8 cellular contexts compared by ENCODE assay signal in genomic region chr12:121579190-121579791, GRCh38. TPM values are rescaled to one million over a fixed set of nuclear protein-coding genes. Genes with fewer than 3 reads are reported as not detected.
DNase-seq lines count a peak whose midpoint lies in the region; ATAC-seq lines count a peak whose summit lies in the region.

No MANE protein-coding gene starts in this region.

- H3K4me3 Mint-ChIP-seq in CD4-positive, alpha-beta memory T cell: peak overlapping the region; percentile 95 to 99 (median 98)
- peak overlapping the region; percentile 96 for H3K4me3 Mint-ChIP-seq in natural killer cell treated with Interleukin-12 subunit alpha and Interleukin-12 subunit beta and Interleukin-15 and Interleukin-18, amount 100 ng/mL, for 72 hours

- no peaks in the 10 kb centered on the region for H3K27me3 ChIP-seq in CD4-positive, alpha-beta memory T cell (ENCODE audit: insufficient read depth, low read length)
- H3K27me3 ChIP-seq in esophagus (ENCODE audit: control insufficient read depth in 1 of 2, insufficient read depth in 2 of 2, low read length in 2 of 2): no peaks in the 10 kb centered on the region

- peak; percentile 28 to 57 (median 32) for DNase-seq in CD4-positive, alpha-beta memory T cell
- peak; percentile 26 for DNase-seq in KBM-7
- peak; percentile 56 for DNase-seq in activated T-cell treated with anti-CD3 and anti-CD28 coated beads, Interleukin-2, amount 50 U/mL, for 1 hour
- DNase-seq in natural killer cell treated with Interleukin-12 subunit alpha and Interleukin-12 subunit beta and Interleukin-15 and Interleukin-18, amount 100 ng/mL, for 72 hours (ENCODE audit: low spot score): peak; percentile 65

- no peaks in the 10 kb centered on the region for H3K27me3 Mint-ChIP-seq in CD4-positive, alpha-beta memory T cell
- no peaks in the 10 kb centered on the region for H3K27me3 Mint-ChIP-seq in natural killer cell treated with Interleukin-12 subunit alpha and Interleukin-12 subunit beta and Interleukin-15 and Interleukin-18, amount 100 ng/mL, for 72 hours

- H3K9me3 ChIP-seq in CD4-positive, alpha-beta memory T cell (ENCODE audit: control insufficient read depth in 1 of 2, low read length in 2 of 2): no peaks in the 10 kb centered on the region
- H3K9me3 ChIP-seq in esophagus (ENCODE audit: control insufficient read depth in 2 of 2, insufficient read depth in 1 of 2, low read depth in 1 of 2, low read length in 1 of 2): no peaks in the 10 kb centered on the region

- peak overlapping the region; percentile 71 for H3K27ac ChIP-seq in CD4-positive, alpha-beta memory T cell (ENCODE audit: low read depth, low read length)
- H3K27ac ChIP-seq in esophagus (ENCODE audit: low read depth in 2 of 2, low read length in 1 of 2): peak overlapping the region; percentile 48 to 71

- intact Hi-C loops in CD4-positive, alpha-beta memory T cell (cut with micrococcal nuclease): loop anchor here (5.0 kb wide), 1 partner anchor 213 kb away; the partner anchor contains the start of gene RHOF

- 0 to 1% methylated on average over 41 to 53 of the region's 53 CpGs for WGBS in esophagus, 2 donors

- in situ Hi-C loops in KBM-7 (cut with MboI; ENCODE audit: low pct_unique_long_range_greater_than_20kb, low sequenced_read_pairs): no loop called here

- CTCF ChIA-PET in CD4-positive, alpha-beta memory T cell (lab: Charles Lee; ENCODE audit: partially characterized antibody): interaction anchor here (0.7 to 9.4 kb wide), 18 partner anchors 11 to 215 kb away, joined by 3 to 107 read pairs (median 4); partner anchors contain the start of genes ORAI1 and RHOF

- POLR2A ChIA-PET in CD4-positive, alpha-beta memory T cell (lab: Charles Lee; ENCODE audit: partially characterized antibody): interaction anchor here (0.6 to 10.0 kb wide), 38 partner anchors 9 to 227 kb away, joined by 3 to 254 read pairs (median 6); partner anchors contain the start of genes MORN3, ORAI1, RHOF and TMEM120B

- peak; percentile 37 to 47 for ATAC-seq in natural killer cell treated with Interleukin-12 subunit alpha and Interleukin-12 subunit beta and Interleukin-15 and Interleukin-18, amount 100 ng/mL, for 72 hours
- ATAC-seq in GM18861 (IDR thresholded peaks at IDR 0.05; ENCODE audit: unreplicated experiment): no peak
- ATAC-seq in HG02798 (IDR thresholded peaks at IDR 0.05; ENCODE audit: poor library complexity, unreplicated experiment): no peak
- ATAC-seq in GM21526 (IDR thresholded peaks at IDR 0.05; ENCODE audit: low FRiP score, unreplicated experiment): no peak

- peaks cover 23 to 68% (median 44%) of the 10 kb centered on the region in 4 donors for H3K4me1 Mint-ChIP-seq in CD4-positive, alpha-beta memory T cell
- peaks cover 28 to 31% of the 10 kb centered on the region in 2 donors for H3K4me1 Mint-ChIP-seq in natural killer cell treated with Interleukin-12 subunit alpha and Interleukin-12 subunit beta and Interleukin-15 and Interleukin-18, amount 100 ng/mL, for 72 hours (ENCODE audit: low read depth in 2 of 2)

- peaks cover 0 to 2% (median 0%) of the 10 kb centered on the region in 8 donors for H3K9me3 Mint-ChIP-seq in CD4-positive, alpha-beta memory T cell
- no peaks in the 10 kb centered on the region for H3K9me3 Mint-ChIP-seq in natural killer cell treated with Interleukin-12 subunit alpha and Interleukin-12 subunit beta and Interleukin-15 and Interleukin-18, amount 100 ng/mL, for 72 hours

- peaks cover 53% of the 10 kb centered on the region for H3K4me1 ChIP-seq in CD4-positive, alpha-beta memory T cell (ENCODE audit: insufficient read depth, low read length)
- H3K4me1 ChIP-seq in esophagus (ENCODE audit: control insufficient read depth in 2 of 2, insufficient read depth in 2 of 2, low read length in 1 of 2): peaks cover 3 to 5% of the 10 kb centered on the region in 2 donors

- H3K36me3 Mint-ChIP-seq in CD4-positive, alpha-beta memory T cell: peaks cover 14 to 39% of the 10 kb centered on the region in 2 donors
- H3K36me3 Mint-ChIP-seq in natural killer cell treated with Interleukin-12 subunit alpha and Interleukin-12 subunit beta and Interleukin-15 and Interleukin-18, amount 100 ng/mL, for 72 hours: no peaks in the 10 kb centered on the region

- peak overlapping the region; percentile 63 to 84 for H3K4me3 ChIP-seq in CD4-positive, alpha-beta memory T cell (ENCODE audit: low read length in 2 of 2)
- H3K4me3 ChIP-seq in esophagus (ENCODE audit: low read depth in 1 of 2, low read length in 2 of 2): peak overlapping the region; percentile 57 to 73

- peaks cover 16% of the 10 kb centered on the region for H3K36me3 ChIP-seq in CD4-positive, alpha-beta memory T cell (ENCODE audit: insufficient read depth, low read length)
- peaks cover 0 to 2% of the 10 kb centered on the region in 2 donors for H3K36me3 ChIP-seq in esophagus (ENCODE audit: control insufficient read depth in 2 of 2, insufficient read depth in 2 of 2, low read length in 1 of 2)

- H3K27ac Mint-ChIP-seq in CD4-positive, alpha-beta memory T cell: peak overlapping the region; percentile 92 to 99 (median 98)
- peak overlapping the region; percentile 89 to 95 for H3K27ac Mint-ChIP-seq in natural killer cell treated with Interleukin-12 subunit alpha and Interleukin-12 subunit beta and Interleukin-15 and Interleukin-18, amount 100 ng/mL, for 72 hours

RNA-seq across cellular contexts. Expression of gene KDM2B, which starts 1.5 kb away (rescaled TPM):
- 100 to 1,000 TPM in 1 of 2 experiments, 10 to 100 TPM in 1; 98.7 to 101 TPM for total RNA-seq in CD4-positive, alpha-beta memory T cell
- polyA plus RNA-seq in CD4-positive, alpha-beta memory T cell: 10 to 100 TPM in 1 of 2 donors, 1 to 10 TPM in 1; 7.7 to 20.6 TPM
- polyA plus RNA-seq in esophagus: 10 to 100 TPM; 15.7 to 23.5 TPM
- total RNA-seq in natural killer cell treated with Interleukin-12 subunit alpha and Interleukin-12 subunit beta and Interleukin-15 and Interleukin-18, amount 100 ng/mL, for 72 hours: 10 to 100 TPM; 35.9 to 60.1 TPM

RNA-seq across cellular contexts. Expression of gene ORAI1, which starts 47.0 kb away (rescaled TPM):
- total RNA-seq in CD4-positive, alpha-beta memory T cell: 10 to 100 TPM; 48.8 to 51.7 TPM
- polyA plus RNA-seq in CD4-positive, alpha-beta memory T cell: 100 to 1,000 TPM; 186 to 235 TPM
- polyA plus RNA-seq in esophagus: 1 to 10 TPM; 2.4 to 9.5 TPM
- total RNA-seq in natural killer cell treated with Interleukin-12 subunit alpha and Interleukin-12 subunit beta and Interleukin-15 and Interleukin-18, amount 100 ng/mL, for 72 hours: 10 to 100 TPM; 40.5 to 43.9 TPM

Comparison
In these comparisons a context has a peak if more than half of its experiments do, and no peak if none do; other contexts are left out.
1. ATAC-seq: peak in natural killer cell treated with Interleukin-12 subunit alpha and Interleukin-12 subunit beta and Interleukin-15 and Interleukin-18, amount 100 ng/mL, for 72 hours (2 of 2); none in GM18861 (single experiment), HG02798 (single experiment) and GM21526 (single experiment).
2. Peak in every context shown above with its lines, with median percentiles within 50 percentile points of each other: DNase-seq.